Comparison of ENCODE assay signal across 32 cellular contexts in genomic region chr4:38994135-38994534, GRCh38. TPM values are rescaled to one million over a fixed set of nuclear protein-coding genes. Genes with fewer than 3 reads are reported as not detected.
"Had no signal": no experiment of that assay in that cellular context is flagged by ENCODE, and none has a peak within 500 bp of the region (broad histone marks: within the 10 kb centered on the region; RNA-seq: fewer than 3 reads in every experiment).

No MANE protein-coding gene starts in this region.

- ATAC-seq: natural killer cell; psoas muscle; right cardiac atrium; sciatic nerve; stimulated activated naive B cell treated with anti-CD40 and anti-IgM and Interleukin-4, amounts not matched to agents 10 μg/mL and 1 μg/mL and 100 μg/mL, for 72 hours had no signal

- H3K36me3 ChIP-seq: neural progenitor cell, ovary, stomach, thoracic aorta, thyroid gland, tibial nerve, upper lobe of left lung, vagina had no signal

- H3K79me2 ChIP-seq: parathyroid adenoma had no signal

- H3K27ac Mint-ChIP-seq: natural killer cell; nephron; neural progenitor cell; progenitor cell of endocrine pancreas; stimulated activated naive CD8-positive, alpha-beta T cell treated with anti-CD3 and anti-CD28 coated beads, Interleukin-15, Interleukin-2, amounts not matched to agents 100 ng/mL and 50 ng/mL, for 24 hours had no signal

- H2AFZ ChIP-seq: neural progenitor cell, parathyroid adenoma had no signal

- H3K9me3 ChIP-seq: ovary, thoracic aorta, thyroid gland, tibial nerve, upper lobe of left lung, vagina had no signal

- H3K9me3 Mint-ChIP-seq: natural killer cell; neural progenitor cell; stimulated activated naive B cell treated with anti-CD40 and anti-IgM and Interleukin-4, amounts not matched to agents 10 μg/mL and 1 μg/mL and 100 μg/mL, for 72 hours; stimulated activated naive CD8-positive, alpha-beta T cell treated with anti-CD3 and anti-CD28 coated beads, Interleukin-15, Interleukin-2, amounts not matched to agents 100 ng/mL and 50 ng/mL, for 24 hours had no signal

- H3K27me3 ChIP-seq: neural progenitor cell, ovary, spleen, stomach, thyroid gland, tibial nerve, upper lobe of left lung, vagina had no signal

- H3K27ac ChIP-seq: neural progenitor cell, ovary, parathyroid adenoma, psoas muscle, skin epidermis, spleen, stomach, thoracic aorta, thyroid gland, upper lobe of left lung, vagina had no signal

- H3K4me1 ChIP-seq: neural progenitor cell, parathyroid adenoma, psoas muscle, spleen, stomach, thyroid gland, tibial nerve, upper lobe of left lung, vagina had no signal

- H3K4me3 ChIP-seq: neural progenitor cell, ovary, psoas muscle, skin epidermis, smooth muscle cell, spleen, stomach, thoracic aorta, thyroid gland, tibial nerve, upper lobe of left lung, vagina had no signal

- H3K36me3 Mint-ChIP-seq: neural progenitor cell had no signal

- H3K4me3 Mint-ChIP-seq: natural killer cell; nephron; neural progenitor cell; stimulated activated naive B cell treated with anti-CD40 and anti-IgM and Interleukin-4, amounts not matched to agents 10 μg/mL and 1 μg/mL and 100 μg/mL, for 72 hours; stimulated activated naive CD8-positive, alpha-beta T cell treated with anti-CD3 and anti-CD28 coated beads, Interleukin-15, Interleukin-2, amounts not matched to agents 100 ng/mL and 50 ng/mL, for 24 hours had no signal

- H3K4me1 Mint-ChIP-seq: natural killer cell, nephron, neural progenitor cell had no signal

- H3K27me3 Mint-ChIP-seq: progenitor cell of endocrine pancreas; stimulated activated naive B cell treated with anti-CD40 and anti-IgM and Interleukin-4, amounts not matched to agents 10 μg/mL and 1 μg/mL and 100 μg/mL, for 72 hours; stimulated activated naive CD8-positive, alpha-beta T cell treated with anti-CD3 and anti-CD28 coated beads, Interleukin-15, Interleukin-2, amounts not matched to agents 100 ng/mL and 50 ng/mL, for 24 hours had no signal

- H3K9ac ChIP-seq: neural progenitor cell, parathyroid adenoma had no signal

- FAIRE-seq: urothelium cell line had no signal

- H3K4me2 ChIP-seq: neural progenitor cell, smooth muscle cell had no signal

- DNase-seq: natural killer cell; occipital lobe; ovary; posterior cingulate gyrus; psoas muscle; right cardiac atrium; spleen; stimulated activated CD4-positive, alpha-beta T cell treated with anti-CD3 and anti-CD28 coated beads, Interleukin-12 subunit alpha, Interleukin-12 subunit beta, amount 100 ng/mL, for 4 hours; stimulated activated CD4-positive, alpha-beta T cell treated with anti-CD3 and anti-CD28 coated beads, Interleukin-1b, Interleukin-23, amount 100 ng/mL, for 48 hours; stimulated activated CD4-positive, alpha-beta T cell treated with anti-CD3 and anti-CD28 coated beads, Interleukin-4, amount 100 ng/mL, for 1 hour; stimulated activated CD4-positive, alpha-beta T cell treated with anti-CD3 and anti-CD28 coated beads, Interleukin-4, amount 100 ng/mL, for 4 hours; stimulated activated CD8-positive, alpha-beta memory T cell treated with anti-CD3 and anti-CD28 coated beads, Interleukin-4, amount 100 ng/mL, for 48 hours; stimulated activated naive B cell treated with anti-CD40 and anti-IgM and Interleukin-4, amounts not matched to agents 10 μg/mL and 1 μg/mL and 100 μg/mL, for 72 hours; stimulated activated naive CD4-positive, alpha-beta T cell treated with Interleukin-2 at 50 U/mL for 16 hours; stomach; thyroid gland; upper lobe of left lung had no signal

RNA-seq across cellular contexts. Expression of gene TMEM156, which starts 38.1 kb away (rescaled TPM):
- total RNA-seq: osteoblast, progenitor cell of endocrine pancreas, renal cortical epithelial cell, thoracic aorta, vagina had no signal
- polyA plus RNA-seq: neural cell, smooth muscle cell had no signal
